Comparison of ENCODE assay signal across 2 cellular contexts in the genomic region with DNA sequence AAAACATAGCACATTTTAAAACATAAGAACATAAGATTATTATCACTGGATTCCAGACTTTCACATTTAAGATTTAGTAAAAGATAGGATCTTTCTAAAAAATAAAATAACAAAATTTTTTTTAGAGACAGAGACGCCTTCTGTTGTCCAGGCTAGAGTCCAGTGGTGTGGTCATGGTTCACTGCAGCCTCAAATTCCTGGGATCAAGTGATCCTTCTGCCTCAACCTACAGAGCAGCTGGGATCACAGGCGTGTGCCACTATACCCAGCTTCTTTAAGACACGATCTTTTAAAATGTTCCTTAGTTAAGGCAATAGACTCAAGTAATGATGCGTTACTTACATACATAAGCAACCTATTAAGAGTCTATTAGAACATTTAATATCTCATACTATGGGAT.
TF ChIP-seq lines count a peak whose summit lies in the region.

No MANE protein-coding gene starts in this region.

TF ChIP-seq in HCT116, 20 proteins besides CTCF, POLR2A, EP300 and RAD21:
- TF ChIP-seq ATF3 (IDR thresholded peaks at IDR 0.05) = no peak
- TF ChIP-seq EZH2 (IDR thresholded peaks at IDR 0.05) = no peak

TF ChIP-seq in SK-N-SH, 30 proteins besides CTCF, POLR2A, EP300 and RAD21:
- no peak for TF ChIP-seq TCF12 (IDR thresholded peaks at IDR 0.05)
- no peak for TF ChIP-seq PBX3 (IDR thresholded peaks at IDR 0.05)
- no peak for TF ChIP-seq USF1 (IDR thresholded peaks at IDR 0.05; ENCODE audit: borderline replicate concordance, low read depth)
- no peak for TF ChIP-seq FOXJ3 (CRISPR knock-in tag; IDR thresholded peaks at IDR 0.05)
- TF ChIP-seq TAF1 (IDR thresholded peaks at IDR 0.05; ENCODE audit: borderline replicate concordance, low read depth, low read length) = no peak
- no peak for TF ChIP-seq MXI1 (IDR thresholded peaks at IDR 0.05; ENCODE audit: low read depth, low read length)
- no peak for TF ChIP-seq REST (IDR thresholded peaks at IDR 0.05; ENCODE audit: low read depth, low read length)
- TF ChIP-seq SIN3A (IDR thresholded peaks at IDR 0.05; ENCODE audit: borderline replicate concordance, low read depth, low read length) = no peak
- TF ChIP-seq RXRA (IDR thresholded peaks at IDR 0.05; ENCODE audit: borderline replicate concordance, low read depth) = no peak
- no peak for TF ChIP-seq GABPA (IDR thresholded peaks at IDR 0.05; ENCODE audit: low read depth)
- no peak for TF ChIP-seq YY1 (IDR thresholded peaks at IDR 0.05; ENCODE audit: low read depth)
- TF ChIP-seq JUND (IDR thresholded peaks at IDR 0.05) = no peak
